In genomic region chr10:79069325-79070090, GRCh38 we compare ENCODE assay signal across 8 cellular contexts.
A peak's percentile ranks its signal among the peaks of the same experiment; 100 is the strongest.
DNase-seq lines count a peak whose midpoint lies in the region; ATAC-seq lines count a peak whose summit lies in the region.

No MANE protein-coding gene starts in this region.

- H3K27ac ChIP-seq in ACC112 (ENCODE audit: low read depth, low read length) (peak overlapping the region; percentile 74), caudate nucleus (ENCODE audit: low read depth, low read length) (peak overlapping the region; percentile 93)

- H3K79me2 ChIP-seq in ACC112 (ENCODE audit: control insufficient read depth, insufficient read depth, low read length, unreplicated experiment) = peaks cover 49% of the 10 kb centered on the region

- no peaks in the 10 kb centered on the region for H3K36me3 ChIP-seq in ACC112 (ENCODE audit: insufficient read depth, low read length)

- H3K4me3 ChIP-seq in ACC112 (ENCODE audit: low read depth, low read length) = peak overlapping the region; percentile 98

- peak overlapping the region; percentile 81 for H3K27ac Mint-ChIP-seq in T-helper 2 cell treated with Interferon-gamma antibody and Interleukin-4, amounts not matched to agents 5 μg/mL and 100 μg/mL, for 36 hours

- H3K27me3 ChIP-seq in ACC112 (ENCODE audit: insufficient read depth, low read length) = no peaks in the 10 kb centered on the region

- peaks cover 27% of the 10 kb centered on the region for H3K27me3 Mint-ChIP-seq in T-helper 2 cell treated with Interferon-gamma antibody and Interleukin-4, amounts not matched to agents 5 μg/mL and 100 μg/mL, for 36 hours (ENCODE audit: low read depth)

- H3K36me3 Mint-ChIP-seq in T-helper 2 cell treated with Interferon-gamma antibody and Interleukin-4, amounts not matched to agents 5 μg/mL and 100 μg/mL, for 36 hours (ENCODE audit: low read depth) = no peaks in the 10 kb centered on the region

- peak overlapping the region; percentile 94 for H3K4me3 Mint-ChIP-seq in T-helper 2 cell treated with Interferon-gamma antibody and Interleukin-4, amounts not matched to agents 5 μg/mL and 100 μg/mL, for 36 hours

- peaks cover 30% of the 10 kb centered on the region for H3K4me1 ChIP-seq in ACC112 (ENCODE audit: control insufficient read depth, insufficient read depth, low read length, unreplicated experiment)

- H3K9me3 Mint-ChIP-seq in T-helper 2 cell treated with Interferon-gamma antibody and Interleukin-4, amounts not matched to agents 5 μg/mL and 100 μg/mL, for 36 hours = no peaks in the 10 kb centered on the region

- DNase-seq in T-helper 2 cell treated with Interferon-gamma antibody and Interleukin-4, amounts not matched to agents 5 μg/mL and 100 μg/mL, for 36 hours (ENCODE audit: low spot score) = peak; percentile 54
- DNase-seq in caudate nucleus (lab: John Stamatoyannopoulos, UW) (peak in 19 of 61 donors; percentile 20 to 72 (median 48)), kidney tubule cell (ENCODE audit: low spot score) (peak; percentile 61), SKM-1 (lab: John Stamatoyannopoulos, UW; ENCODE audit: unreplicated experiment) (no peak)
- DNase-seq in stimulated activated CD4-positive, alpha-beta T cell treated with anti-CD3 and anti-CD28 coated beads, Interleukin-4, amount 100 ng/mL, for 24 hours = peak; percentile 48

- peak; percentile 24 for ATAC-seq in GM18907 (IDR thresholded peaks at IDR 0.05; ENCODE audit: unreplicated experiment)
- peak; percentile 15 for ATAC-seq in HG03175 (IDR thresholded peaks at IDR 0.05; ENCODE audit: unreplicated experiment)

- peaks cover 28% of the 10 kb centered on the region for H3K4me1 Mint-ChIP-seq in T-helper 2 cell treated with Interferon-gamma antibody and Interleukin-4, amounts not matched to agents 5 μg/mL and 100 μg/mL, for 36 hours (ENCODE audit: low read depth)

- no peak overlapping the region for H2AFZ ChIP-seq in ACC112 (ENCODE audit: low read length, unreplicated experiment)
